ENCODE assay signal across 9 cellular contexts in genomic region chr18:36075862-36076587, GRCh38. TPM values are rescaled to one million over a fixed set of nuclear protein-coding genes. Genes with fewer than 3 reads are reported as not detected.
DNase-seq lines count a peak whose midpoint lies in the region; ATAC-seq, FAIRE-seq and TF ChIP-seq lines count a peak whose summit lies in the region.
"Had no signal": no experiment of that assay in that cellular context is flagged by ENCODE, and none has a peak within 500 bp of the region (broad histone marks: within the 10 kb centered on the region; RNA-seq: fewer than 3 reads in every experiment).

No MANE protein-coding gene starts in this region.

- CTCF ChIA-PET in CD8-positive, alpha-beta T cell (lab: Charles Lee) = no interaction called here

- no peak for TF ChIP-seq CTCF in hepatocyte (IDR thresholded peaks at IDR 0.05; ENCODE audit: poor library complexity)
- no peak for TF ChIP-seq CTCF in CD8-positive, alpha-beta T cell (IDR thresholded peaks at IDR 0.05)

- peak overlapping the region; percentile 8 for H3K27ac ChIP-seq in hepatocyte
- no peak overlapping the region for H3K27ac ChIP-seq in CD8-positive, alpha-beta T cell (ENCODE audit: low read depth, low read length)

- 67% methylated on average over 6 of the region's 6 CpGs for WGBS in hepatocyte (ENCODE audit: low lambda C conversion rate, missing lambda C conversion rate)

- H3K79me2 ChIP-seq in hepatocyte = no peaks in the 10 kb centered on the region

- POLR2A ChIA-PET in CD8-positive, alpha-beta T cell (lab: Charles Lee) = no interaction called here

- H3K9me3 ChIP-seq in hepatocyte (ENCODE audit: low read depth) = no peaks in the 10 kb centered on the region
- no peaks in the 10 kb centered on the region for H3K9me3 ChIP-seq in CD8-positive, alpha-beta T cell (ENCODE audit: low read length)

- H3K36me3 ChIP-seq in hepatocyte (replicated peaks; ENCODE audit: insufficient read depth, low read depth) = no peaks in the 10 kb centered on the region
- no peaks in the 10 kb centered on the region for H3K36me3 ChIP-seq in CD8-positive, alpha-beta T cell (ENCODE audit: insufficient read depth, low read length)

- no peaks in the 10 kb centered on the region for H4K20me1 ChIP-seq in hepatocyte (ENCODE audit: insufficient read depth, poor library complexity, severe bottlenecking)

- ATAC-seq in HG02623 (IDR thresholded peaks at IDR 0.05; ENCODE audit: unreplicated experiment) = peak; percentile 47
- no peak for ATAC-seq in GM18519 (IDR thresholded peaks at IDR 0.05; ENCODE audit: low FRiP score, unreplicated experiment)
- no peak for ATAC-seq in CD8-positive, alpha-beta T cell

- H3K27me3 ChIP-seq in hepatocyte = no peaks in the 10 kb centered on the region
- no peaks in the 10 kb centered on the region for H3K27me3 ChIP-seq in CD8-positive, alpha-beta T cell (ENCODE audit: insufficient read depth, low read length)

- peaks cover 2% of the 10 kb centered on the region for H3K9me3 Mint-ChIP-seq in CD8-positive, alpha-beta T cell

- H2AFZ ChIP-seq in hepatocyte = peak overlapping the region; percentile 10

- no peaks in the 10 kb centered on the region for H3K4me1 ChIP-seq in hepatocyte (ENCODE audit: insufficient read depth)
- no peaks in the 10 kb centered on the region for H3K4me1 ChIP-seq in CD8-positive, alpha-beta T cell (ENCODE audit: insufficient read depth, low read length)

- FAIRE-seq in HTR-8/SVneo (lab: Jason Lieb, UNC) = no peak

- no peak overlapping the region for H3K27ac Mint-ChIP-seq in CD8-positive, alpha-beta T cell

- intact Hi-C loops in CD8-positive, alpha-beta T cell (cut with DNase I, micrococcal nuclease) = no loop called here

- H3K4me2 ChIP-seq in hepatocyte = peak overlapping the region; percentile 19

- H3K4me1 Mint-ChIP-seq in CD8-positive, alpha-beta T cell (ENCODE audit: low read depth) = no peaks in the 10 kb centered on the region
- H3K4me1 Mint-ChIP-seq: central memory CD8-positive, alpha-beta T cell had no signal

- H3K36me3 Mint-ChIP-seq in CD8-positive, alpha-beta T cell = no peaks in the 10 kb centered on the region

- H3K27me3 Mint-ChIP-seq in CD8-positive, alpha-beta T cell (ENCODE audit: low read depth) = peaks cover 11% of the 10 kb centered on the region

- DNase-seq in COLO668 (lab: John Stamatoyannopoulos, UW; ENCODE audit: unreplicated experiment) = peak; percentile 28
- peak; percentile 42 for DNase-seq in hepatocyte (ENCODE audit: low spot score)
- DNase-seq in HTR-8/SVneo (ENCODE audit: insufficient read length, low spot score) = no peak
- no peak for DNase-seq in NCI-H2196 (lab: John Stamatoyannopoulos, UW; ENCODE audit: unreplicated experiment)
- no peak for DNase-seq in CD8-positive, alpha-beta T cell

- H3K4me3 Mint-ChIP-seq in CD8-positive, alpha-beta T cell = no peak overlapping the region
- H3K4me3 Mint-ChIP-seq: central memory CD8-positive, alpha-beta T cell had no signal

- H3K4me3 ChIP-seq in hepatocyte = no peak overlapping the region
- H3K4me3 ChIP-seq in CD8-positive, alpha-beta T cell (ENCODE audit: low read depth, low read length) = no peak overlapping the region

- no peaks in the 10 kb centered on the region for H3K9me2 ChIP-seq in hepatocyte (replicated peaks; ENCODE audit: insufficient read depth)

TF ChIP-seq in PFSK-1, 5 proteins besides CTCF, POLR2A, EP300 and RAD21:
- TF ChIP-seq FOXP2 (optimal IDR thresholded peaks at IDR 0.05; ENCODE audit: borderline replicate concordance, extremely low read depth, extremely low read length, insufficient read depth) (peak; percentile 80), POLR2AphosphoS5 (IDR thresholded peaks at IDR 0.05; ENCODE audit: low read depth, low read length) (no peak)

RNA-seq across cellular contexts. Expression of gene RPRD1A, which starts 8.7 kb away (rescaled TPM):
- polyA plus RNA-seq in PFSK-1 (2012; ENCODE audit: insufficient read length, low read depth) = 71.1 TPM
- 65.8 and 68.0 TPM in 2 replicates for total RNA-seq in hepatocyte
- polyA plus RNA-seq in hepatocyte = 23.3 and 23.7 TPM in 2 replicates
- total RNA-seq in CD8-positive, alpha-beta T cell = 10 to 100 TPM; 13.8 to 15.8 TPM

RNA-seq across cellular contexts. Expression of gene SLC39A6, which starts 53.1 kb away (rescaled TPM):
- polyA plus RNA-seq in PFSK-1 (2012; ENCODE audit: insufficient read length, low read depth) = 53.1 TPM
- 53.6 and 59.6 TPM in 2 replicates for total RNA-seq in hepatocyte
- 46.6 and 48.3 TPM in 2 replicates for polyA plus RNA-seq in hepatocyte
- total RNA-seq in CD8-positive, alpha-beta T cell = 10 to 100 TPM; 12.3 to 14.4 TPM

RNA-seq across cellular contexts. Expression of gene ELP2, which starts 53.7 kb away (rescaled TPM):
- polyA plus RNA-seq in PFSK-1 (2012; ENCODE audit: insufficient read length, low read depth) = 67.5 TPM
- total RNA-seq in hepatocyte = 63.8 and 80.3 TPM in 2 replicates
- 54.3 and 55.5 TPM in 2 replicates for polyA plus RNA-seq in hepatocyte
- 100 to 1,000 TPM; 212 to 222 TPM for total RNA-seq in CD8-positive, alpha-beta T cell

Comparison
In these comparisons a context has a peak if more than half of its experiments do, and no peak if none do; other contexts are left out.
1. DNase-seq: peak in COLO668 (single experiment) and hepatocyte (single experiment); none in HTR-8/SVneo (single experiment), NCI-H2196 (single experiment) and CD8-positive, alpha-beta T cell (0 of 7).